27 cellular contexts compared by ENCODE assay signal in the genomic region with DNA sequence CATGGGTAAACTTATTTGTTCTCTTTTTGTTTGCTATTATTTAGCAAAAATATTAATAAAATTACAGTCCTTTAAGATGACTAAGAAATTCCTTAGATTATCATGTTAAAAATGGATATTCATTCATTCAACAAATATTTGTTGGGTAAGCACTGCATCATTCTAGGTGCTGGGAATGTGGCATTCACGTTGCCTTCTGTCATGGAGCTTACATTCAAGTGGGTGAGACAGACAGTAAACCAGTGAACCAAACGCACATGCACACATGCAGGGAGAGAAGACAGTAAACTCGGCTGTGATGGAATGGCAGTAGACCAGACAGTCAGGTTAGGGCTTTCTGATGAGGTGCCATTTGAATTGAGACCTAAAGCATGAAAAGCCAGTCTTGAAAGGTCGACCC.
A peak's percentile ranks its signal among the peaks of the same experiment; 100 is the strongest.
DNase-seq lines count a peak whose midpoint lies in the region; ATAC-seq, FAIRE-seq and TF ChIP-seq lines count a peak whose summit lies in the region.
"Had no signal": no experiment of that assay in that cellular context is flagged by ENCODE, and none has a peak within 500 bp of the region (broad histone marks: within the 10 kb centered on the region; RNA-seq: fewer than 3 reads in every experiment).

No MANE protein-coding gene starts in this region.

- peak; percentile 55 for ATAC-seq in left ventricle myocardium superior
- no peak for ATAC-seq in Right ventricle myocardium superior (ENCODE audit: poor library complexity)
- ATAC-seq: GM23338 had no signal

- no peak overlapping the region for H3K27ac ChIP-seq in small intestine (ENCODE audit: low read depth in 1 of 2, low read length in 1 of 2)
- H3K27ac ChIP-seq: BLaER1, neutrophil, upper lobe of left lung had no signal

- H3K4me3 ChIP-seq in fibroblast of the aortic adventitia (ENCODE audit: low read depth, low read length) (no peak overlapping the region), small intestine (ENCODE audit: low read depth in 1 of 2, low read length in 2 of 2) (no peak overlapping the region), foreskin fibroblast (ENCODE audit: low read depth in 1 of 2, low read length in 2 of 2) (no peak overlapping the region)
- H3K4me3 ChIP-seq: BLaER1, GM23338, lung, smooth muscle cell, upper lobe of left lung had no signal

- no peaks in the 10 kb centered on the region for H3K27me3 ChIP-seq in small intestine (ENCODE audit: control insufficient read depth in 2 of 2, insufficient read depth in 2 of 2, low read length in 2 of 2)
- H3K27me3 ChIP-seq: BLaER1, neutrophil, upper lobe of left lung had no signal

- WGBS in small intestine, 3 donors = 78 to 88% (median 87%) methylated on average over 4 of the region's 4 CpGs

- intact Hi-C loops in left ventricle myocardium superior (cut with micrococcal nuclease) = no loop called here
- intact Hi-C loops in Right ventricle myocardium superior (cut with DNase I) = no loop called here

- no peaks in the 10 kb centered on the region for H3K9me3 ChIP-seq in small intestine (ENCODE audit: control insufficient read depth, low read depth)
- H3K9me3 ChIP-seq: BLaER1, neutrophil, upper lobe of left lung had no signal

- DNase-seq in left ventricle myocardium superior = no peak
- no peak for DNase-seq in Right ventricle myocardium superior
- DNase-seq in amniotic epithelial cell (ENCODE audit: low read depth) = peak; percentile 83
- DNase-seq in fibroblast of the aortic adventitia (ENCODE audit: low read depth) = peak; percentile 71
- DNase-seq in small intestine = no peak
- DNase-seq in foreskin fibroblast = no peak
- no peak for DNase-seq in activated T-cell treated with anti-CD3 and anti-CD28 coated beads for 4 hours
- DNase-seq in HuH-7.5 (ENCODE audit: low spot score) = no peak
- DNase-seq: activated CD4-positive, alpha-beta T cell treated with anti-CD3 and anti-CD28 coated beads, Interleukin-2, amount 50 U/mL, for 48 hours; activated CD4-positive, CD25-positive, alpha-beta regulatory T cell; activated CD8-positive, alpha-beta memory T cell treated with anti-CD3 and anti-CD28 coated beads, Interleukin-2, amount 50 U/mL, for 48 hours; DMS79; effector CD8-positive, alpha-beta T cell; kidney; NCI-H1048; NCI-H2081; NCI-H82; SHP77; stimulated activated CD4-positive, alpha-beta T cell treated with anti-CD3 and anti-CD28 coated beads, Interleukin-2, amount 100 ng/mL, for 24 hours; SW 1271; T1000; upper lobe of left lung had no signal

- no peaks in the 10 kb centered on the region for H3K36me3 ChIP-seq in small intestine (ENCODE audit: control insufficient read depth in 2 of 2, insufficient read depth in 2 of 2, low read length in 2 of 2)
- H3K36me3 ChIP-seq: BLaER1, neutrophil, upper lobe of left lung had no signal

- TF ChIP-seq CTCF in fibroblast of the aortic adventitia (IDR thresholded peaks at IDR 0.05; ENCODE audit: insufficient read depth, low read length) = no peak
- TF ChIP-seq CTCF in foreskin fibroblast (IDR thresholded peaks at IDR 0.05; ENCODE audit: low read depth, low read length) = no peak

- FAIRE-seq in small intestine (lab: Jason Lieb, UNC) = no peak

- H3K4me1 ChIP-seq in small intestine (ENCODE audit: control insufficient read depth in 2 of 2, insufficient read depth in 1 of 2, low read depth in 1 of 2, low read length in 1 of 2) = no peaks in the 10 kb centered on the region
- H3K4me1 ChIP-seq: upper lobe of left lung had no signal

Comparison
In these comparisons a context has a peak if more than half of its experiments do, and no peak if none do; other contexts are left out.
1. DNase-seq: peak in amniotic epithelial cell (single experiment) and fibroblast of the aortic adventitia (single experiment); none in left ventricle myocardium superior (single experiment), Right ventricle myocardium superior (single experiment), small intestine (single experiment), foreskin fibroblast (0 of 2), activated T-cell treated with anti-CD3 and anti-CD28 coated beads for 4 hours (single experiment) and HuH-7.5 (single experiment).